11 cellular contexts compared by ENCODE assay signal in genomic region chr16:46426336-46426735, GRCh38.
"Had no signal": no experiment of that assay in that cellular context is flagged by ENCODE, and none has a peak within 500 bp of the region (broad histone marks: within the 10 kb centered on the region; RNA-seq: fewer than 3 reads in every experiment).

No MANE protein-coding gene starts in this region.

- H2AFZ ChIP-seq: GM23248, GM23338 had no signal

- H3K36me3 ChIP-seq: HAP-1 had no signal

- H3K4me3 Mint-ChIP-seq: GM23338, H9, HFFc6 had no signal

- H3K9me3 ChIP-seq: HAP-1 had no signal

- H3K27ac Mint-ChIP-seq: GM23338, H9, HFFc6 had no signal

- H3K4me1 ChIP-seq: HAP-1 had no signal

- H3K27ac ChIP-seq: GM23248 had no signal

- H3K4me3 ChIP-seq: GM23248, GM23338, HAP-1 had no signal

- H3K9ac ChIP-seq: GM23248 had no signal

- ATAC-seq: GM23338, HCT116 had no signal

- FAIRE-seq: H1, H54 had no signal

- H3K4me1 Mint-ChIP-seq: GM23338, H9 had no signal

- H3K4me2 ChIP-seq: GM23338 had no signal

- DNase-seq: GM23248, GOT3, H7, H9, HCEC 1CT, HFFc6 had no signal
